1 cellular context compared by ENCODE assay signal in the genomic region with DNA sequence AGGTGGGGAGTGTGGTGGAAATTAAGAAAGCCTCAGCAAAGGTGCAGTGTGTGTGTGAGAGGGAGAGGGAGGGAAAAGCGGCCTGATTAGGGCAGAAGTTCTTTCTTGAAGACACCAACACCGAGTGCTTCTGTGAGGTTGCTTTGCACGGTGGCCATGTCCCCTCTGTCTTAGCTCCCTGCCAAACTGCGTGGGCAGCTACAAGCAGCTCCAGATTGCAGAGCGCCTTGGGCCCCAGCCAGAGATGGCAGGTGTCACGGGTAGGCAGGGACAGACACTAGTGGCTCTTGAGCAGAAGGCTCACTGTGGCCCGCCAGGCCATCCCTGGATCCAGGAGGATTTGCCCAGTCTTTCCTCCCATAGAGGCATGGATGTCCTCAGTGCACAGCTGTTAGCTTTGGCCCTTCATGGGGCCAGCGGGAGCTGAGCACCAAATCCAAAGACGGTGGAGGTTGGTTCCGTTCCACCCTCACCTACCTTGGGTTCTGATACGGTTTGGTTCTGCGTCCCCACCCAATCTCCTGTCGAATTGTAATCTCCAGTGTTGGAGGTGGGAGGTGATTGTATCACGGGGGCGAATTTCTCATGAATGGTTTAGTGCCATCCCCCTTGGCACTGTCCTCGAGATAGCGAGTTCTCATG.
A peak's percentile ranks its signal among the peaks of the same experiment; 100 is the strongest.
TF ChIP-seq lines count a peak whose summit lies in the region.

No MANE protein-coding gene starts in this region.

TF ChIP-seq in HepG2, 621 proteins besides CTCF, POLR2A, EP300 and RAD21:
- TF ChIP-seq, protein P1, sequence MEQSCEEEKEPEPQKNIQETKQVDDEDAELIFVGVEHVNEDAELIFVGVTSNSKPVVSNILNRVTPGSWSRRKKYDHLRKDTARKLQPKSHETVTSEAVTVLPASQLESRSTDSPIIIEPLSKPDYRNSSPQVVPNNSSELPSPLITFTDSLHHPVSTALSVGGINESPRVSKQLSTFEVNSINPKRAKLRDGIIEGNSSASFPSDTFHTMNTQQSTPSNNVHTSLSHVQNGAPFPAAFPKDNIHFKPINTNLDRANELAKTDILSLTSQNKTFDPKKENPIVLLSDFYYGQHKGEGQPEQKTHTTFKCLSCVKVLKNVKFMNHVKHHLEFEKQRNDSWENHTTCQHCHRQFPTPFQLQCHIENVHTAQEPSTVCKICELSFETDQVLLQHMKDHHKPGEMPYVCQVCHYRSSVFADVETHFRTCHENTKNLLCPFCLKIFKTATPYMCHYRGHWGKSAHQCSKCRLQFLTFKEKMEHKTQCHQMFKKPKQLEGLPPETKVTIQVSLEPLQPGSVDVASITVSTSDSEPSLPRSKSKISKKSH (CRISPR knock-in tag; IDR thresholded peaks at IDR 0.05; ENCODE audit: borderline replicate concordance): 0 out of 2 replicates have a peak, but pooled peaks have one; percentile 16
- no peak for TF ChIP-seq ZKSCAN5 (CRISPR knock-in tag; IDR thresholded peaks at IDR 0.05)
